In genomic region chrX:71143508-71143907, GRCh38 we compare ENCODE assay signal across 14 cellular contexts. TPM values are rescaled to one million over a fixed set of nuclear protein-coding genes. Genes with fewer than 3 reads are reported as not detected.
DNase-seq lines count a peak whose midpoint lies in the region; ATAC-seq and TF ChIP-seq lines count a peak whose summit lies in the region.
"Had no signal": no experiment of that assay in that cellular context is flagged by ENCODE, and none has a peak within 500 bp of the region (broad histone marks: within the 10 kb centered on the region; RNA-seq: fewer than 3 reads in every experiment).

No MANE protein-coding gene starts in this region.

- POLR2A ChIA-PET in PC-3 (lab: Charles Lee; ENCODE audit: unreplicated experiment) = no interaction called here

- no peak for TF ChIP-seq CTCF in PC-3 (conservative IDR thresholded peaks at IDR 0.05; ENCODE audit: low read depth, low read length)
- TF ChIP-seq CTCF in fibroblast of the aortic adventitia (IDR thresholded peaks at IDR 0.05; ENCODE audit: insufficient read depth, low read length) = no peak
- TF ChIP-seq CTCF in progenitor cell of endocrine pancreas (IDR thresholded peaks at IDR 0.05; ENCODE audit: unreplicated experiment) = no peak

- H3K4me3 Mint-ChIP-seq in progenitor cell of endocrine pancreas (ENCODE audit: low read depth) = no peak overlapping the region
- H3K4me3 Mint-ChIP-seq: activated CD4-positive, alpha-beta T cell treated with anti-CD3 and anti-CD28 coated beads, Interleukin-2, amount 10 ng/mL, durations not matched to agents 7 days and 5 days; T-helper 1 cell treated with Interleukin-12 subunit alpha and Interleukin-12 subunit beta and Interleukin-4 antibody, amounts not matched to agents 30 μg/mL and 1 μg/mL, for 36 hours had no signal

- no peak overlapping the region for H3K9ac ChIP-seq in PC-3 (ENCODE audit: low read length)

- TSS peak; percentile 30 for BruUV-seq in PC-3 (replicated peaks; lab: Mats Ljungman, UMichigan)

- H3K4me1 ChIP-seq in PC-3 (ENCODE audit: insufficient read depth, low read length) = peaks cover 10% of the 10 kb centered on the region

- H3K4me2 ChIP-seq in PC-3 (ENCODE audit: low read length) = no peak overlapping the region

- H3K27ac Mint-ChIP-seq in progenitor cell of endocrine pancreas = no peak overlapping the region
- H3K27ac Mint-ChIP-seq: activated CD4-positive, alpha-beta T cell treated with anti-CD3 and anti-CD28 coated beads, Interleukin-2, amount 10 ng/mL, durations not matched to agents 7 days and 5 days had no signal

- H3K79me2 ChIP-seq in PC-3 (ENCODE audit: low read length) = no peaks in the 10 kb centered on the region

- H3K4me3 ChIP-seq in PC-3 (ENCODE audit: low read length) (no peak overlapping the region), fibroblast of the aortic adventitia (ENCODE audit: low read depth, low read length) (no peak overlapping the region)

- DNase-seq in AG08395 (ENCODE audit: low spot score) (peak; percentile 40), PC-3 (no peak), fibroblast of the aortic adventitia (ENCODE audit: low read depth) (peak; percentile 63), nucleus accumbens (lab: John Stamatoyannopoulos, UW) (peak in 35 of 56 donors; percentile 0 to 63 (median 19)), progenitor cell of endocrine pancreas (ENCODE audit: low spot score, unreplicated experiment) (no peak)
- DNase-seq in activated CD4-positive, alpha-beta T cell treated with anti-CD3 and anti-CD28 coated beads for 48 hours = no peak
- DNase-seq: activated CD4-positive, alpha-beta T cell treated with anti-CD3 and anti-CD28 coated beads, Interleukin-2, amount 10 ng/mL, durations not matched to agents 7 days and 5 days; kidney glomerular epithelial cell; MV-4-11; naive thymus-derived CD8-positive, alpha-beta T cell had no signal

- no peak overlapping the region for H3K27ac ChIP-seq in PC-3 (ENCODE audit: low read length)

- intact Hi-C loops in PC-3 (cut with micrococcal nuclease) = no loop called here

- H3K36me3 ChIP-seq in PC-3 (ENCODE audit: low read depth, low read length) = no peaks in the 10 kb centered on the region; the same call in 1 of the 2 replicates

- no peaks in the 10 kb centered on the region for H3K9me2 ChIP-seq in PC-3 (replicated peaks; ENCODE audit: low read length)

- CTCF ChIA-PET in PC-3 (lab: Charles Lee) = no interaction called here

- H3K9me3 ChIP-seq in PC-3 (ENCODE audit: low read length) = no peaks in the 10 kb centered on the region

- H3K36me3 Mint-ChIP-seq in progenitor cell of endocrine pancreas (ENCODE audit: insufficient read depth) = peaks cover 9% of the 10 kb centered on the region

- H2AFZ ChIP-seq in PC-3 (ENCODE audit: low read length) = no peak overlapping the region

- H3K4me1 Mint-ChIP-seq in progenitor cell of endocrine pancreas (ENCODE audit: low read depth) = peaks cover 14% of the 10 kb centered on the region

- ATAC-seq in PC-3 = no peak
- ATAC-seq in GM19467 (IDR thresholded peaks at IDR 0.05; ENCODE audit: unreplicated experiment) = no peak
- no peak for ATAC-seq in GM18868 (IDR thresholded peaks at IDR 0.05; ENCODE audit: unreplicated experiment)
- ATAC-seq: naive thymus-derived CD8-positive, alpha-beta T cell had no signal

- peaks cover 13% of the 10 kb centered on the region for H3K9me3 Mint-ChIP-seq in progenitor cell of endocrine pancreas (ENCODE audit: low read depth)
- H3K9me3 Mint-ChIP-seq: activated CD4-positive, alpha-beta T cell treated with anti-CD3 and anti-CD28 coated beads, Interleukin-2, amount 10 ng/mL, durations not matched to agents 7 days and 5 days; naive thymus-derived CD8-positive, alpha-beta T cell; T-helper 1 cell treated with Interleukin-12 subunit alpha and Interleukin-12 subunit beta and Interleukin-4 antibody, amounts not matched to agents 30 μg/mL and 1 μg/mL, for 36 hours had no signal

- H3K27me3 Mint-ChIP-seq in progenitor cell of endocrine pancreas = no peaks in the 10 kb centered on the region
- H3K27me3 Mint-ChIP-seq: activated CD4-positive, alpha-beta T cell treated with anti-CD3 and anti-CD28 coated beads, Interleukin-2, amount 10 ng/mL, durations not matched to agents 7 days and 5 days; naive thymus-derived CD8-positive, alpha-beta T cell had no signal

- no peaks in the 10 kb centered on the region for H4K20me1 ChIP-seq in PC-3 (ENCODE audit: low read length)

- H3K27me3 ChIP-seq in PC-3 (ENCODE audit: low read length) = no peaks in the 10 kb centered on the region

- H3F3A ChIP-seq in PC-3 (ENCODE audit: low read length, unreplicated experiment) = no peaks in the 10 kb centered on the region

RNA-seq across cellular contexts. Expression of gene NLGN3, which starts 1.1 kb away (rescaled TPM):
- total RNA-seq in PC-3 (2014; rRNA removed) = 0.23 and 0.29 TPM in 2 replicates
- total RNA-seq in fibroblast of the aortic adventitia (ENCODE audit: low replicate concordance) = 1.5 and 4.2 TPM in 2 replicates
- total RNA-seq in progenitor cell of endocrine pancreas = 5.9 and 7.8 TPM in 2 replicates

RNA-seq across cellular contexts. Expression of gene MED12, which starts 25.1 kb away (rescaled TPM):
- 28.1 and 45.8 TPM in 2 replicates for total RNA-seq in PC-3 (2014; rRNA removed)
- total RNA-seq in fibroblast of the aortic adventitia (ENCODE audit: low replicate concordance) = 12.4 and 24.3 TPM in 2 replicates
- 106 and 123 TPM in 2 replicates for total RNA-seq in progenitor cell of endocrine pancreas

RNA-seq across cellular contexts. Expression of gene IL2RG, which starts 32.1 kb away (rescaled TPM):
- total RNA-seq in PC-3 (2014; rRNA removed) = not detected in 2 replicates
- total RNA-seq in fibroblast of the aortic adventitia (ENCODE audit: low replicate concordance) = not detected in 2 replicates
- 0.16 and 0.41 TPM in 2 replicates for total RNA-seq in progenitor cell of endocrine pancreas
- total RNA-seq: chondrocyte had no signal

RNA-seq across cellular contexts. Expression of gene CXorf65, which starts 37.0 kb away (rescaled TPM):
- total RNA-seq in PC-3 (2014; rRNA removed) = not detected in 2 replicates
- not detected in 2 replicates for total RNA-seq in fibroblast of the aortic adventitia (ENCODE audit: low replicate concordance)
- total RNA-seq in progenitor cell of endocrine pancreas = not detected in 2 replicates
- total RNA-seq: chondrocyte had no signal

RNA-seq across cellular contexts. Expression of gene FOXO4, which starts 47.9 kb away (rescaled TPM):
- total RNA-seq in PC-3 (2014; rRNA removed) = 5.1 and 5.6 TPM in 2 replicates
- 4.2 and 75.8 TPM in 2 replicates for total RNA-seq in fibroblast of the aortic adventitia (ENCODE audit: low replicate concordance)
- 35.1 and 41.0 TPM in 2 replicates for total RNA-seq in progenitor cell of endocrine pancreas

Comparison
In these comparisons a context has a peak if more than half of its experiments do, and no peak if none do; other contexts are left out.
1. DNase-seq: peak in AG08395 (single experiment), fibroblast of the aortic adventitia (single experiment) and nucleus accumbens (35 of 56); none in PC-3 (single experiment), activated CD4-positive, alpha-beta T cell treated with anti-CD3 and anti-CD28 coated beads for 48 hours (single experiment) and progenitor cell of endocrine pancreas (single experiment).